ENCODE assay signal across 8 cellular contexts in genomic region chr4:119300388-119301131, GRCh38. TPM values are rescaled to one million over a fixed set of nuclear protein-coding genes. Genes with fewer than 3 reads are reported as not detected.
A peak's percentile ranks its signal among the peaks of the same experiment; 100 is the strongest.
DNase-seq lines count a peak whose midpoint lies in the region; ATAC-seq and TF ChIP-seq lines count a peak whose summit lies in the region.

No MANE protein-coding gene starts in this region.

- peak overlapping the region; percentile 96 to 100 (median 99) for H3K4me3 Mint-ChIP-seq in nephron

- peaks cover 5 to 38% of the 10 kb centered on the region in 2 experiments; a peak in 3 of 4 replicates for H3K79me1 ChIP-seq in IMR-90 (ENCODE audit: low read depth in 1 of 2, low read length in 2 of 2)

- POLR2A ChIA-PET in IMR-90 (lab: Charles Lee; ENCODE audit: unreplicated experiment) = interaction anchor here (1.1 kb wide), 2 partner anchors 284 to 312 kb away, joined by 6 to 7 read pairs; no protein-coding TSS in a partner anchor

- WGBS in IMR-90 (ENCODE audit: extremely low coverage in 2 of 2, insufficient read length in 1 of 2), 2 experiments = 0% methylated on average over 15 of the region's 49 CpGs; no CpG with 5 or more reads in 1 of the 2 experiments

- peaks cover 42% of the 10 kb centered on the region for H3K36me3 Mint-ChIP-seq in nephron (ENCODE audit: low read depth)

- H3K4ac ChIP-seq in IMR-90 (ENCODE audit: low read depth, low read length) = peak overlapping the region; percentile 98

- H3K27ac ChIP-seq in IMR-90 (ENCODE audit: insufficient read depth, low read length) (peak overlapping the region; percentile 90), stomach smooth muscle (ENCODE audit: low read length) (peak overlapping the region; percentile 93)

- no peak for TF ChIP-seq CTCF in IMR-90 (conservative IDR thresholded peaks at IDR 0.05; ENCODE audit: low read depth, low read length)
- TF ChIP-seq CTCF in nephron (IDR thresholded peaks at IDR 0.05; ENCODE audit: unreplicated experiment in 3 of 3) = no peak

- no peaks in the 10 kb centered on the region for H4K20me1 ChIP-seq in IMR-90 (ENCODE audit: insufficient read depth, low read length)

- peak overlapping the region; percentile 92 for H2BK5ac ChIP-seq in IMR-90 (ENCODE audit: low read depth, low read length, poor library complexity, severe bottlenecking)

- peak overlapping the region; percentile 100 for H3K14ac ChIP-seq in IMR-90 (replicated peaks; ENCODE audit: low read depth, low read length)

- peak overlapping the region; percentile 91 to 98 for H4K8ac ChIP-seq in IMR-90 (ENCODE audit: low read depth in 2 of 2, low read length in 2 of 2)

- H3K23ac ChIP-seq in IMR-90 (ENCODE audit: low read depth, low read length) = peak overlapping the region; percentile 99

- H3K9me3 Mint-ChIP-seq in nephron = no peaks in the 10 kb centered on the region

- dilution Hi-C loops in IMR-90 (cut with HindIII; ENCODE audit: low sequenced_read_pairs, unreplicated experiment) = no loop called here

- H3K27me3 Mint-ChIP-seq in nephron (ENCODE audit: low read depth) = no peaks in the 10 kb centered on the region

- peak overlapping the region; percentile 70 for H3K4me3 ChIP-seq in IMR-90 (ENCODE audit: insufficient read depth, low read depth, low read length)
- peak overlapping the region; percentile 97 to 100 for H3K4me3 ChIP-seq in stomach smooth muscle (ENCODE audit: low read length in 2 of 2)

- BruUV-seq in IMR-90 (replicated peaks; lab: Mats Ljungman, UMichigan) = no TSS peak

- peak overlapping the region; percentile 97 for H3K56ac ChIP-seq in IMR-90 (ENCODE audit: extremely low read depth, insufficient read depth, low read length)

- in situ Hi-C loops in IMR-90 (cut with MboI; ENCODE audit: low sequenced_read_pairs) = loop anchor here (5.0 kb wide), 1 partner anchor 757 kb away; no protein-coding TSS in a partner anchor

- peak overlapping the region; percentile 91 for H3K18ac ChIP-seq in IMR-90 (ENCODE audit: low read depth, low read length)

- intact Hi-C loops in IMR-90 (cut with micrococcal nuclease) = loop anchor here (1.0 kb wide), 1 partner anchor 319 kb away; no protein-coding TSS in a partner anchor

- H2AK9ac ChIP-seq in IMR-90 (replicated peaks; ENCODE audit: low read depth, low read length, poor library complexity) = peak overlapping the region; percentile 97

- TF ChIP-seq POLR2A in IMR-90 (IDR thresholded peaks at IDR 0.05; ENCODE audit: low read depth, low read length) = peak; percentile 88

- H3K9ac ChIP-seq in IMR-90 (ENCODE audit: low read depth, low read length) = peak overlapping the region; percentile 97
- H3K9ac ChIP-seq in stomach smooth muscle (ENCODE audit: low read length in 2 of 2) = peak overlapping the region; percentile 98 to 99

- peak overlapping the region; percentile 91 for H2BK120ac ChIP-seq in IMR-90 (ENCODE audit: low read depth, low read length)

- H3K9me1 ChIP-seq in IMR-90 (ENCODE audit: insufficient read depth, low read length) = 0 out of 2 replicates have a peak, but pooled peaks cover 3% of the 10 kb centered on the region

- H3K27me3 ChIP-seq in IMR-90 (ENCODE audit: control insufficient read depth, insufficient read depth, low read length) (no peaks in the 10 kb centered on the region), stomach smooth muscle (ENCODE audit: control insufficient read depth in 1 of 2, insufficient read depth in 2 of 2, low read length in 2 of 2) (no peaks in the 10 kb centered on the region)

- TF ChIP-seq RAD21 in IMR-90 (IDR thresholded peaks at IDR 0.05; ENCODE audit: low read length) = no peak

- H2BK20ac ChIP-seq in IMR-90 (ENCODE audit: low read depth, low read length) = peak overlapping the region; percentile 81

- peak overlapping the region; percentile 86 for H3K4me2 ChIP-seq in IMR-90 (ENCODE audit: low read depth, low read length)

- peak overlapping the region; percentile 96 to 100 (median 99) for H3K27ac Mint-ChIP-seq in nephron

- H2BK15ac ChIP-seq in IMR-90 (ENCODE audit: low read depth, low read length) = peak overlapping the region; percentile 81; the same call in 2 of the 3 replicates

- H3K9me3 ChIP-seq in IMR-90 (ENCODE audit: control insufficient read depth, insufficient read depth, low read length) (0 out of 2 replicates have a peak, but pooled peaks cover 2% of the 10 kb centered on the region), stomach smooth muscle (ENCODE audit: control insufficient read depth in 2 of 2, low read length in 2 of 2) (no peaks in the 10 kb centered on the region)

- peak overlapping the region; percentile 94 for H2AFZ ChIP-seq in IMR-90 (replicated peaks; ENCODE audit: low read length, poor library complexity)

- H4K91ac ChIP-seq in IMR-90 (ENCODE audit: insufficient read depth, low read depth, low read length) = peak overlapping the region; percentile 98

- peak overlapping the region; percentile 93 for H4K5ac ChIP-seq in IMR-90 (ENCODE audit: low read depth, low read length)

- peaks cover 11% of the 10 kb centered on the region for H3K36me3 ChIP-seq in IMR-90 (ENCODE audit: control insufficient read depth, insufficient read depth, low read length)
- peaks cover 7 to 10% of the 10 kb centered on the region in 2 donors for H3K36me3 ChIP-seq in stomach smooth muscle (ENCODE audit: control insufficient read depth in 2 of 2, insufficient read depth in 2 of 2, low read length in 2 of 2)

- DNase-seq in COLO829 (ENCODE audit: low spot score) (peak; percentile 96), IMR-90 (peak; percentile 89), activated T-cell treated with anti-CD3 and anti-CD28 coated beads for 24 hours (ENCODE audit: low read depth) (peak; percentile 91), fibroblast of gingiva (ENCODE audit: low read depth) (peak; percentile 91), NCI-H524 treated with DMSO at 0.1 percent for 48 hours (lab: John Stamatoyannopoulos, UW) (no peak)

- ATAC-seq in GM21526 (IDR thresholded peaks at IDR 0.05; ENCODE audit: low FRiP score, unreplicated experiment) (peak; percentile 96), IMR-90 (ENCODE audit: low read depth) (peak; percentile 94)

- CTCF ChIA-PET in IMR-90 (lab: Yijun Ruan, JAX) = interaction anchor here (1.7 kb wide), 1 partner anchor 259 kb away, joined by 4 read pairs; no protein-coding TSS in a partner anchor

- H3K4me1 ChIP-seq in IMR-90 (ENCODE audit: control insufficient read depth, insufficient read depth, low read length) (no peaks in the 10 kb centered on the region; the same call in 1 of the 2 replicates), stomach smooth muscle (ENCODE audit: control insufficient read depth, insufficient read depth, low read length) (peaks cover 3% of the 10 kb centered on the region)

- H2AK5ac ChIP-seq in IMR-90 (ENCODE audit: low read depth, low read length) = peak overlapping the region; percentile 97

- H3K4me1 Mint-ChIP-seq in nephron = peaks cover 35% of the 10 kb centered on the region

TF ChIP-seq in IMR-90, 13 proteins besides CTCF, POLR2A, EP300 and RAD21:
- TF ChIP-seq CHD1 (IDR thresholded peaks at IDR 0.05; ENCODE audit: low read depth, low read length) (no peak), MAZ (IDR thresholded peaks at IDR 0.05; ENCODE audit: borderline replicate concordance, low read depth, low read length) (0 out of 2 replicates have a peak, but pooled peaks have one; percentile 6), CEBPB (IDR thresholded peaks at IDR 0.05; ENCODE audit: low read depth, low read length) (no peak), MXI1 (IDR thresholded peaks at IDR 0.05; ENCODE audit: borderline replicate concordance, low read depth, low read length) (0 out of 2 replicates have a peak, but pooled peaks have one; percentile 27), ELK1 (IDR thresholded peaks at IDR 0.05; ENCODE audit: borderline replicate concordance, low read depth, low read length) (no peak), USF2 (IDR thresholded peaks at IDR 0.05; ENCODE audit: low read depth, low read length) (peak; percentile 18; the same call in 1 of the 2 replicates), SMC3 (IDR thresholded peaks at IDR 0.05; ENCODE audit: low read depth, low read length) (no peak), RCOR1 (IDR thresholded peaks at IDR 0.05; ENCODE audit: insufficient replicate concordance, low read length) (no peak), BHLHE40 (IDR thresholded peaks at IDR 0.05; ENCODE audit: low read depth, low read length) (peak; percentile 42; the same call in 1 of the 2 replicates), FOS (IDR thresholded peaks at IDR 0.05; ENCODE audit: low read depth, low read length) (no peak), MAFK (IDR thresholded peaks at IDR 0.05; ENCODE audit: low read depth, low read length) (no peak)

RNA-seq across cellular contexts. Expression of gene FABP2, which starts 21.4 kb away (rescaled TPM):
- total RNA-seq in IMR-90 (2012; rRNA removed) = not detected in 2 replicates
- not detected in 2 replicates for polyA plus RNA-seq in IMR-90 (2012; rRNA removed)
- polyA plus RNA-seq in IMR-90 (2012; cell fraction: cytosol; rRNA removed) = not detected in 2 replicates
- polyA plus RNA-seq in IMR-90 (2012; cell fraction: nucleus; rRNA removed; ENCODE audit: low replicate concordance) = not detected in 2 replicates
